ENCODE assay signal across 1 cellular context in the genomic region with DNA sequence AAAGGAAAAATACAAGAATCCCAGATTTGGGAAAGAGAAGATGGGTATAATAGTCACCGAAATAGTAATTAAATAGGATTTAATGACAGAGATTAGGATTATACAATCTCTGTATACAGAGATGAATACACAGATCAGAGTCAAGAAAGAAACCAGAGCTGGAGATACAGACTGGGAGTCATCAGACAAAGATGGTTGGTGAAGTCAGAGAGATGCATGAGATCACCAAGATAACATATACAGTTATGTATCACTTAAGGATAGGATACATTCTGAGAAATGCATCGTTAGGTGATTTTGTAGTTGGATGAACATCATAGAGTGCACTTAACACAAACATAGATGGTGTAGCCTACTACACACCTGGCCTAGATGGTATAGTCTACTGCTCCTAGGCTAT.
TF ChIP-seq lines count a peak whose summit lies in the region.

No MANE protein-coding gene starts in this region.

TF ChIP-seq in IMR-90, 13 proteins besides CTCF, POLR2A, EP300 and RAD21 (continued from another document):
- TF ChIP-seq MXI1 (IDR thresholded peaks at IDR 0.05; ENCODE audit: borderline replicate concordance, low read depth, low read length) (no peak), RFX5 (IDR thresholded peaks at IDR 0.05; ENCODE audit: low read depth, low read length) (no peak), CEBPB (IDR thresholded peaks at IDR 0.05; ENCODE audit: low read depth, low read length) (no peak), FOS (IDR thresholded peaks at IDR 0.05; ENCODE audit: low read depth, low read length) (no peak), RCOR1 (IDR thresholded peaks at IDR 0.05; ENCODE audit: insufficient replicate concordance, low read length) (no peak), NFE2L2 (IDR thresholded peaks at IDR 0.05; ENCODE audit: low read depth, low read length) (no peak), CHD1 (IDR thresholded peaks at IDR 0.05; ENCODE audit: low read depth, low read length) (no peak), BHLHE40 (IDR thresholded peaks at IDR 0.05; ENCODE audit: low read depth, low read length) (no peak), USF2 (IDR thresholded peaks at IDR 0.05; ENCODE audit: low read depth, low read length) (no peak), MAFK (IDR thresholded peaks at IDR 0.05; ENCODE audit: low read depth, low read length) (no peak)
